15 cellular contexts compared by ENCODE assay signal in the genomic region with DNA sequence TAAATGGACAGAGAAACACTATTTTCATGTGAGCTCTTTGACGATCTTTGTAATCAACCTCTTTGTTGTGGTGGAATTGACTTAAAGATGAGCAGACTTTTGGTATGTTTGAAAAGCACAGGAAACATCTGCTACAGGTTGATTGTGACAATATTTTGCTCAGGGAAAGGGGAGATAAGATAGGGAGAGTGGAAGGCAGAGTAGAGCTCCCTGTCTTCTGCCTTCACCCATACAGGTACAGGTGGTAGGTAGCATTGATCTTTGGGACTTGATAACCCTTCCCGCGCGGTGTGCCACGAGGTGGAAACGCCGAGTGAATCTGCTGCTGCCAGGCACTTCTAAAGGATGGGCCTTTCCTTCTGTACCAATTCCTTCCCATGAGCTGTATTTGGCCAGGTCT.
DNase-seq lines count a peak whose midpoint lies in the region; ATAC-seq, FAIRE-seq and TF ChIP-seq lines count a peak whose summit lies in the region.
"Had no signal": no experiment of that assay in that cellular context is flagged by ENCODE, and none has a peak within 500 bp of the region (broad histone marks: within the 10 kb centered on the region; RNA-seq: fewer than 3 reads in every experiment).

No MANE protein-coding gene starts in this region.

- 97% methylated on average over 7 of the region's 7 CpGs for WGBS in HepG2 (ENCODE audit: low lambda C conversion rate)
- 64% methylated on average over 1 of the region's 7 CpGs for WGBS in right lobe of liver (ENCODE audit: insufficient coverage, low coverage, low lambda C conversion rate, missing lambda C conversion rate)
- WGBS in endodermal cell (ENCODE audit: insufficient coverage in 1 of 2, insufficient read length in 1 of 2), 2 experiments = 89 to 97% methylated on average over 7 of the region's 7 CpGs
- WGBS in thyroid gland, 2 donors = 89 to 95% methylated on average over 7 of the region's 7 CpGs

- in situ Hi-C loops in HepG2 (cut with HindIII; ENCODE audit: extremely low pct_ligation_motif_present, low pct_unique_long_range_greater_than_20kb) = no loop called here

- H3K4me1 ChIP-seq in HepG2 (ENCODE audit: insufficient read depth, low read length) (no peaks in the 10 kb centered on the region), right lobe of liver (no peaks in the 10 kb centered on the region), endodermal cell (ENCODE audit: control insufficient read depth, insufficient read depth, low read length) (peaks cover 4% of the 10 kb centered on the region), thyroid gland (peaks cover 27 to 40% of the 10 kb centered on the region in 2 donors)
- H3K4me1 ChIP-seq: transverse colon had no signal

- H3K9me3 Mint-ChIP-seq in activated CD4-positive, alpha-beta memory T cell treated with anti-CD3 and anti-CD28 coated beads, Interleukin-2, amount 10 ng/mL, durations not matched to agents 7 days and 5 days = no peaks in the 10 kb centered on the region
- H3K9me3 Mint-ChIP-seq in endodermal cell = peaks cover 25% of the 10 kb centered on the region

- no peak for TF ChIP-seq CTCF in HepG2 (CRISPR knock-in tag; IDR thresholded peaks at IDR 0.05)
- TF ChIP-seq CTCF in right lobe of liver (IDR thresholded peaks at IDR 0.05) = no peak
- TF ChIP-seq CTCF in endodermal cell (conservative IDR thresholded peaks at IDR 0.05) = no peak
- no peak for TF ChIP-seq CTCF in thyroid gland (IDR thresholded peaks at IDR 0.05)

- no TSS peak for BruUV-seq in HepG2 (replicated peaks; lab: Mats Ljungman, UMichigan)

- intact Hi-C loops in HepG2 (cut with micrococcal nuclease; ENCODE audit: unreplicated experiment) = no loop called here
- intact Hi-C loops in right lobe of liver (cut with DNase I) = no loop called here
- intact Hi-C loops in thyroid gland (cut with DNase I) = no loop called here
- intact Hi-C loops in left colon (cut with DNase I, micrococcal nuclease) = no loop called here

- TF ChIP-seq EP300 in HepG2 (IDR thresholded peaks at IDR 0.05; ENCODE audit: low read depth in 2 of 2, low read length in 2 of 2) (no peak), HepG2 (CRISPR knock-in tag; IDR thresholded peaks at IDR 0.05; ENCODE audit: borderline replicate concordance) (no peak)

- H3K4me3 Mint-ChIP-seq in activated CD4-positive, alpha-beta memory T cell treated with anti-CD3 and anti-CD28 coated beads, Interleukin-2, amount 10 ng/mL, durations not matched to agents 7 days and 5 days = peak overlapping the region; percentile 9
- H3K4me3 Mint-ChIP-seq in endodermal cell = no peak overlapping the region

- no peaks in the 10 kb centered on the region for H3K79me2 ChIP-seq in HepG2 (ENCODE audit: insufficient read depth, low read length)

- no peak for FAIRE-seq in HepG2 (lab: Jason Lieb, UNC)
- FAIRE-seq: RCC 7860 had no signal

- no peak overlapping the region for H3K4me3 ChIP-seq in HepG2 (replicated peaks in 1 of 3; ENCODE audit: insufficient read depth in 1 of 3, low read depth in 2 of 3, low read length in 3 of 3)
- no peak overlapping the region for H3K4me3 ChIP-seq in right lobe of liver
- peak overlapping the region; percentile 56 for H3K4me3 ChIP-seq in endodermal cell (ENCODE audit: low read length)
- no peak overlapping the region for H3K4me3 ChIP-seq in thyroid gland (replicated peaks in 1 of 3)
- H3K4me3 ChIP-seq: transverse colon had no signal

- CTCF ChIA-PET in HepG2 (lab: Yijun Ruan, JAX; ENCODE audit: low intra/inter-chr PET ratio, low total read pairs) = no interaction called here
- CTCF ChIA-PET in activated CD4-positive, alpha-beta memory T cell treated with anti-CD3 and anti-CD28 coated beads, Interleukin-2, amount 10 ng/mL, durations not matched to agents 7 days and 5 days (lab: Charles Lee) = interaction anchor here (0.9 to 1.4 kb wide), 2 partner anchors 11 to 13 kb away, joined by 3 to 7 read pairs; no protein-coding TSS in a partner anchor

- H3K27me3 ChIP-seq in HepG2 (ENCODE audit: control insufficient read depth in 1 of 2, insufficient read depth in 2 of 2, low read length in 2 of 2) (no peaks in the 10 kb centered on the region), right lobe of liver (no peaks in the 10 kb centered on the region), endodermal cell (ENCODE audit: control insufficient read depth, insufficient read depth, low read length, poor library complexity, severe bottlenecking) (no peaks in the 10 kb centered on the region), thyroid gland (no peaks in the 10 kb centered on the region)
- H3K27me3 ChIP-seq: neutrophil, transverse colon had no signal

- no peak for TF ChIP-seq RAD21 in HepG2 (CRISPR knock-in tag; IDR thresholded peaks at IDR 0.05)

- no peak overlapping the region for H3K27ac ChIP-seq in HepG2 (ENCODE audit: extremely low read length, insufficient read depth, low read length)
- H3K27ac ChIP-seq in right lobe of liver = no peak overlapping the region
- no peak overlapping the region for H3K27ac ChIP-seq in endodermal cell (ENCODE audit: low read depth, low read length)
- H3K27ac ChIP-seq in thyroid gland = peak overlapping the region in 2 of 3 donors; percentile 60 to 67
- H3K27ac ChIP-seq: neutrophil, transverse colon had no signal

- DNase-seq in HepG2 (ENCODE audit: low spot score) (no peak), right lobe of liver (no peak), endodermal cell (no peak), thyroid gland (no peak), left colon (no peak), SKM-1 treated with dmso at 0.1 percent for 144 hours (lab: John Stamatoyannopoulos, UW; ENCODE audit: unreplicated experiment) (no peak)
- DNase-seq in activated CD4-positive, alpha-beta memory T cell treated with anti-CD3 and anti-CD28 coated beads, Interleukin-2, amount 10 ng/mL, durations not matched to agents 7 days and 5 days = no peak
- DNase-seq: ACHN, KG1, NCI-H1436 treated with DMSO at 0.1 percent for 48 hours, NCI-H510A treated with DMSO at 0.1 percent for 48 hours, transverse colon had no signal

- ATAC-seq in HepG2 (0 out of 3 replicates have a peak, but pooled peaks have one; percentile 23), right lobe of liver (no peak), left colon (no peak), GM21576 (IDR thresholded peaks at IDR 0.05; ENCODE audit: unreplicated experiment) (no peak)

- peaks cover 18% of the 10 kb centered on the region for H3K4me1 Mint-ChIP-seq in activated CD4-positive, alpha-beta memory T cell treated with anti-CD3 and anti-CD28 coated beads, Interleukin-2, amount 10 ng/mL, durations not matched to agents 7 days and 5 days
- H3K4me1 Mint-ChIP-seq in endodermal cell = peaks cover 20% of the 10 kb centered on the region

- H3K27me3 Mint-ChIP-seq in activated CD4-positive, alpha-beta memory T cell treated with anti-CD3 and anti-CD28 coated beads, Interleukin-2, amount 10 ng/mL, durations not matched to agents 7 days and 5 days = no peaks in the 10 kb centered on the region
- no peaks in the 10 kb centered on the region for H3K27me3 Mint-ChIP-seq in endodermal cell (ENCODE audit: insufficient read depth)

- TF ChIP-seq POLR2A in HepG2 (IDR thresholded peaks at IDR 0.05; ENCODE audit: insufficient read depth in 1 of 2, low read depth in 2 of 2, low read length in 2 of 2) (no peak), right lobe of liver (IDR thresholded peaks at IDR 0.05) (no peak), thyroid gland (IDR thresholded peaks at IDR 0.05) (no peak)

- peaks cover 66% of the 10 kb centered on the region for H3K36me3 Mint-ChIP-seq in activated CD4-positive, alpha-beta memory T cell treated with anti-CD3 and anti-CD28 coated beads, Interleukin-2, amount 10 ng/mL, durations not matched to agents 7 days and 5 days (ENCODE audit: low read depth)
- H3K36me3 Mint-ChIP-seq in endodermal cell (ENCODE audit: low read depth) = peaks cover 49% of the 10 kb centered on the region

- H3K4me2 ChIP-seq in HepG2 (ENCODE audit: low read depth, low read length) = no peak overlapping the region

- H3K36me3 ChIP-seq in HepG2 (replicated peaks in 1 of 2; ENCODE audit: control insufficient read depth in 1 of 2, insufficient read depth in 2 of 2, low read length in 2 of 2) (peaks cover 32 to 80% of the 10 kb centered on the region in 2 experiments), right lobe of liver (peaks cover 0 to 4% (median 0%) of the 10 kb centered on the region in 4 donors), endodermal cell (ENCODE audit: control insufficient read depth, insufficient read depth, low read length) (peaks cover 41% of the 10 kb centered on the region), thyroid gland (peaks cover 5 to 11% of the 10 kb centered on the region in 2 donors)
- H3K36me3 ChIP-seq: transverse colon had no signal

- H2AFZ ChIP-seq in HepG2 (ENCODE audit: low read length) = no peak overlapping the region

- no peaks in the 10 kb centered on the region for H3K9me3 ChIP-seq in HepG2 (ENCODE audit: low read length)
- H3K9me3 ChIP-seq in right lobe of liver = no peaks in the 10 kb centered on the region
- peaks cover 21% of the 10 kb centered on the region for H3K9me3 ChIP-seq in endodermal cell (ENCODE audit: control insufficient read depth, low read length)
- H3K9me3 ChIP-seq in thyroid gland = no peaks in the 10 kb centered on the region
- H3K9me3 ChIP-seq: neutrophil, transverse colon had no signal

- POLR2A ChIA-PET in HepG2 (lab: Yijun Ruan, JAX) = no interaction called here
- POLR2A ChIA-PET in activated CD4-positive, alpha-beta memory T cell treated with anti-CD3 and anti-CD28 coated beads, Interleukin-2, amount 10 ng/mL, durations not matched to agents 7 days and 5 days (lab: Charles Lee) = interaction anchor here (1.1 kb wide), 1 partner anchor 13 kb away, joined by 6 read pairs; no protein-coding TSS in a partner anchor

- peak overlapping the region; percentile 1 for H3K27ac Mint-ChIP-seq in activated CD4-positive, alpha-beta memory T cell treated with anti-CD3 and anti-CD28 coated beads, Interleukin-2, amount 10 ng/mL, durations not matched to agents 7 days and 5 days
- H3K27ac Mint-ChIP-seq in endodermal cell = no peak overlapping the region

- H4K20me1 ChIP-seq in HepG2 (ENCODE audit: insufficient read depth, low read length) = no peaks in the 10 kb centered on the region

- H3K9ac ChIP-seq in HepG2 (ENCODE audit: insufficient read depth, low read depth, low read length) = no peak overlapping the region
- no peak overlapping the region for H3K9ac ChIP-seq in endodermal cell (ENCODE audit: extremely low read depth, low read length, poor library complexity, severe bottlenecking)

TF ChIP-seq in HepG2, 621 proteins besides CTCF, POLR2A, EP300 and RAD21 (continues in another document):
- TF ChIP-seq STAG1 (CRISPR knock-in tag; IDR thresholded peaks at IDR 0.05) (no peak), ZBTB38 (CRISPR knock-in tag; IDR thresholded peaks at IDR 0.05) (no peak), ZNF343 (CRISPR knock-in tag; IDR thresholded peaks at IDR 0.05) (no peak), ZBTB42 (CRISPR knock-in tag; IDR thresholded peaks at IDR 0.05) (no peak)
- TF ChIP-seq, protein P1, sequence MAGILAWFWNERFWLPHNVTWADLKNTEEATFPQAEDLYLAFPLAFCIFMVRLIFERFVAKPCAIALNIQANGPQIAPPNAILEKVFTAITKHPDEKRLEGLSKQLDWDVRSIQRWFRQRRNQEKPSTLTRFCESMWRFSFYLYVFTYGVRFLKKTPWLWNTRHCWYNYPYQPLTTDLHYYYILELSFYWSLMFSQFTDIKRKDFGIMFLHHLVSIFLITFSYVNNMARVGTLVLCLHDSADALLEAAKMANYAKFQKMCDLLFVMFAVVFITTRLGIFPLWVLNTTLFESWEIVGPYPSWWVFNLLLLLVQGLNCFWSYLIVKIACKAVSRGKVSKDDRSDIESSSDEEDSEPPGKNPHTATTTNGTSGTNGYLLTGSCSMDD (CRISPR knock-in tag; IDR thresholded peaks at IDR 0.05) = no peak

Comparison
In these comparisons a context has a peak if more than half of its experiments do, and no peak if none do; other contexts are left out.
1. H3K27ac ChIP-seq: peak in thyroid gland (2 of 3); none in HepG2 (single experiment), right lobe of liver (0 of 3) and endodermal cell (single experiment).